In the genomic region with DNA sequence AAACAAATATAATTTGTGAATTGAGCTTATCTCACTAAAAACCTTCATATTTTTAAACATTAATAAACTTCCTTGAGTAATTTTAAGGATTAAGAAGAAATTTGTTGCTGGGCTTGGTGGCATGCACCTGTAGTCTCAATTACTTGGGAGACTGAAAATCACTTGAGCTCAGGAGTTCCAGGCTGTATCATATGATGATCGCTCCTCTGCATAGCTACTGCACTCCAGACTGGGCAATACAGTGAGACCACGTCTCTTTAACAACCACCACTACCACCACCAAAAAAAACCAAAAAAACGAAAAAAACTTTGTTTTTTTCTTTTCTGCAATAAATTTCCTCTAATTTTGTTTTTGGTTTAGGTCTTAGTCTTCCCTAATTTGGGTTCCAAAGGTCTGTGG, we compare ENCODE assay signal across 3 cellular contexts.
"Had no signal": no experiment of that assay in that cellular context is flagged by ENCODE, and none has a peak within 500 bp of the region (broad histone marks: within the 10 kb centered on the region; RNA-seq: fewer than 3 reads in every experiment).

No MANE protein-coding gene starts in this region.

- DNase-seq: GDM1, GF-D8 had no signal

- H3K4me3 ChIP-seq: GM12878 had no signal

- ATAC-seq: GM12878 had no signal
